8 cellular contexts compared by ENCODE assay signal in genomic region chr9:136799854-136800657, GRCh38. TPM values are rescaled to one million over a fixed set of nuclear protein-coding genes. Genes with fewer than 3 reads are reported as not detected.
DNase-seq lines count a peak whose midpoint lies in the region; ATAC-seq lines count a peak whose summit lies in the region.

No MANE protein-coding gene starts in this region.

- intact Hi-C loops in activated CD4-positive, alpha-beta memory T cell treated with anti-CD3 and anti-CD28 coated beads for 36 hours (cut with micrococcal nuclease), result loop anchor here (1.0 kb wide), 1 partner anchor 9 kb away; the partner anchor contains the start of gene TMEM141

- peaks cover 10 to 13% of the 10 kb centered on the region in 2 donors for H3K27me3 ChIP-seq in duodenal mucosa (ENCODE audit: control insufficient read depth in 1 of 2, insufficient read depth in 2 of 2, low read length in 2 of 2)

- ATAC-seq in HG03460 (IDR thresholded peaks at IDR 0.05; ENCODE audit: unreplicated experiment), result peak; percentile 38
- no peak for ATAC-seq in GM18519 (IDR thresholded peaks at IDR 0.05; ENCODE audit: low FRiP score, unreplicated experiment)

- peaks cover 13% of the 10 kb centered on the region for H3K4me1 Mint-ChIP-seq in activated CD4-positive, alpha-beta memory T cell treated with anti-CD3 and anti-CD28 coated beads for 36 hours (ENCODE audit: low read depth)

- no peak overlapping the region for H3K27ac ChIP-seq in duodenal mucosa (ENCODE audit: low read depth, low read length)

- H3K27me3 Mint-ChIP-seq in activated CD4-positive, alpha-beta memory T cell treated with anti-CD3 and anti-CD28 coated beads for 36 hours, result peaks cover 9% of the 10 kb centered on the region

- H3K9me3 ChIP-seq in duodenal mucosa (ENCODE audit: control insufficient read depth in 1 of 2, low read length in 2 of 2), result no peaks in the 10 kb centered on the region

- POLR2A ChIA-PET in activated CD4-positive, alpha-beta memory T cell treated with anti-CD3 and anti-CD28 coated beads for 36 hours (lab: Charles Lee), result interaction anchor here (1.4 kb wide), 1 partner anchor 286 kb away, joined by 3 read pairs; the partner anchor contains the start of gene MAN1B1

- H3K4me1 ChIP-seq in duodenal mucosa (ENCODE audit: control insufficient read depth in 1 of 2, insufficient read depth in 2 of 2, low read length in 2 of 2), result peaks cover 21 to 26% of the 10 kb centered on the region in 2 donors

- H3K36me3 Mint-ChIP-seq in activated CD4-positive, alpha-beta memory T cell treated with anti-CD3 and anti-CD28 coated beads for 36 hours, result no peaks in the 10 kb centered on the region

- CTCF ChIA-PET in activated CD4-positive, alpha-beta memory T cell treated with anti-CD3 and anti-CD28 coated beads for 36 hours (lab: Charles Lee), result interaction anchor here (0.5 to 1.5 kb wide), 7 partner anchors 21 to 247 kb away, joined by 3 to 7 read pairs (median 3); partner anchors contain the start of genes AJM1 and LCN8

- no peak overlapping the region for H3K27ac Mint-ChIP-seq in activated CD4-positive, alpha-beta memory T cell treated with anti-CD3 and anti-CD28 coated beads for 36 hours

- DNase-seq in DMS53 (lab: John Stamatoyannopoulos, UW), result peak; percentile 99
- peak; percentile 73 for DNase-seq in NCI-H82 treated with DMSO at 0.1 percent for 48 hours (lab: John Stamatoyannopoulos, UW; ENCODE audit: unreplicated experiment)
- DNase-seq in activated CD4-positive, alpha-beta memory T cell treated with anti-CD3 and anti-CD28 coated beads for 36 hours, result peak; percentile 91
- DNase-seq in lung microvascular endothelial cell (ENCODE audit: low read depth in 2 of 2), result peak; percentile 40 to 76
- peak; percentile 67 to 99 (median 71) for DNase-seq in stimulated activated CD4-positive, alpha-beta T cell treated with anti-CD3 and anti-CD28 coated beads, TNF-alpha, amount 100 ng/mL, for 48 hours (ENCODE audit: low read depth in 3 of 3)

- peak overlapping the region; percentile 61 to 62 for H3K4me3 ChIP-seq in duodenal mucosa (ENCODE audit: low read depth in 1 of 2, low read length in 2 of 2)

- no peaks in the 10 kb centered on the region for H3K9me3 Mint-ChIP-seq in activated CD4-positive, alpha-beta memory T cell treated with anti-CD3 and anti-CD28 coated beads for 36 hours

- H3K9ac ChIP-seq in duodenal mucosa (ENCODE audit: low read depth in 1 of 2, low read length in 2 of 2), result peak overlapping the region; percentile 32 to 56

- peak overlapping the region; percentile 72 for H3K4me3 Mint-ChIP-seq in activated CD4-positive, alpha-beta memory T cell treated with anti-CD3 and anti-CD28 coated beads for 36 hours

- H3K36me3 ChIP-seq in duodenal mucosa (ENCODE audit: control insufficient read depth in 1 of 2, insufficient read depth in 2 of 2, low read length in 2 of 2), result no peaks in the 10 kb centered on the region

RNA-seq across cellular contexts. Expression of gene CCDC183, which starts 3.9 kb away (rescaled TPM):
- total RNA-seq in activated CD4-positive, alpha-beta memory T cell treated with anti-CD3 and anti-CD28 coated beads for 36 hours, result under 1 TPM; 0.21 to 0.36 TPM
- 0.22 and 1.4 TPM in 2 replicates for total RNA-seq in lung microvascular endothelial cell

RNA-seq across cellular contexts. Expression of gene RABL6, which starts 7.7 kb away (rescaled TPM):
- total RNA-seq in activated CD4-positive, alpha-beta memory T cell treated with anti-CD3 and anti-CD28 coated beads for 36 hours, result 10 to 100 TPM; 83.4 to 85.3 TPM
- total RNA-seq in lung microvascular endothelial cell, result 43.8 and 47.7 TPM in 2 replicates

RNA-seq across cellular contexts. Expression of gene TMEM141, which starts 8.9 kb away (rescaled TPM):
- 10 to 100 TPM; 42.3 to 45.2 TPM for total RNA-seq in activated CD4-positive, alpha-beta memory T cell treated with anti-CD3 and anti-CD28 coated beads for 36 hours
- total RNA-seq in lung microvascular endothelial cell, result 65.4 and 66.7 TPM in 2 replicates

RNA-seq across cellular contexts. Expression of gene LCN15, which starts 35.7 kb away (rescaled TPM):
- total RNA-seq in activated CD4-positive, alpha-beta memory T cell treated with anti-CD3 and anti-CD28 coated beads for 36 hours, result not detected
- 0.22 TPM in 1 of 2 replicates, not detected in the other for total RNA-seq in lung microvascular endothelial cell

RNA-seq across cellular contexts. Expression of gene LCN8, which starts 42.0 kb away (rescaled TPM):
- total RNA-seq in activated CD4-positive, alpha-beta memory T cell treated with anti-CD3 and anti-CD28 coated beads for 36 hours, result not detected
- total RNA-seq in lung microvascular endothelial cell, result not detected in 2 replicates
